ENCODE assay signal across 23 cellular contexts in genomic region chr10:90988802-90989201, GRCh38.
A peak's percentile ranks its signal among the peaks of the same experiment; 100 is the strongest.
DNase-seq lines count a peak whose midpoint lies in the region; ATAC-seq, FAIRE-seq and TF ChIP-seq lines count a peak whose summit lies in the region.
"Had no signal": no experiment of that assay in that cellular context is flagged by ENCODE, and none has a peak within 500 bp of the region (broad histone marks: within the 10 kb centered on the region; RNA-seq: fewer than 3 reads in every experiment).

No MANE protein-coding gene starts in this region.

- H3K9ac ChIP-seq in BLaER1 (no peak overlapping the region), neural cell (ENCODE audit: low read length) (no peak overlapping the region)

- H3K4me3 Mint-ChIP-seq in osteocyte (ENCODE audit: unreplicated experiment) = no peak overlapping the region
- H3K4me3 Mint-ChIP-seq: CD8-positive, alpha-beta T cell; HFFc6 had no signal

- H3K9me3 Mint-ChIP-seq in osteocyte (ENCODE audit: unreplicated experiment) = no peaks in the 10 kb centered on the region
- no peaks in the 10 kb centered on the region for H3K9me3 Mint-ChIP-seq in activated naive CD4-positive, alpha-beta T cell treated with anti-CD3 and anti-CD28 coated beads, Interleukin-2, amount 50 U/mL, for 72 hours
- H3K9me3 Mint-ChIP-seq: CD8-positive, alpha-beta T cell; HFFc6 had no signal

- no peaks in the 10 kb centered on the region for H3K27me3 ChIP-seq in BLaER1
- no peaks in the 10 kb centered on the region for H3K27me3 ChIP-seq in neural cell (ENCODE audit: insufficient read depth, low read depth, low read length)
- H3K27me3 ChIP-seq in MG63 = no peaks in the 10 kb centered on the region

- no peaks in the 10 kb centered on the region for H3K9me2 ChIP-seq in neural cell (ENCODE audit: insufficient read depth, low read length)

- TF ChIP-seq EP300 in neural cell (conservative IDR thresholded peaks at IDR 0.05; ENCODE audit: poor library complexity, severe bottlenecking) = peak; percentile 64

- H3K4me1 ChIP-seq in BLaER1 = peaks cover 65% of the 10 kb centered on the region

- H3K36me3 Mint-ChIP-seq in osteocyte (ENCODE audit: unreplicated experiment) = no peaks in the 10 kb centered on the region
- no peaks in the 10 kb centered on the region for H3K36me3 Mint-ChIP-seq in activated naive CD4-positive, alpha-beta T cell treated with anti-CD3 and anti-CD28 coated beads, Interleukin-2, amount 50 U/mL, for 72 hours
- H3K36me3 Mint-ChIP-seq: CD8-positive, alpha-beta T cell had no signal

- H3K4me3 ChIP-seq in BLaER1 = no peak overlapping the region
- no peak overlapping the region for H3K4me3 ChIP-seq in neural cell (ENCODE audit: low read length)
- no peak overlapping the region for H3K4me3 ChIP-seq in MG63

- no peaks in the 10 kb centered on the region for H3K4me1 Mint-ChIP-seq in osteocyte (ENCODE audit: unreplicated experiment)

- H4K20me1 ChIP-seq in BLaER1 (no peaks in the 10 kb centered on the region), neural cell (ENCODE audit: insufficient read depth) (no peaks in the 10 kb centered on the region)

- no peak overlapping the region for H2AFZ ChIP-seq in neural cell (ENCODE audit: low read depth, low read length)

- H3K4me2 ChIP-seq in BLaER1 (peak overlapping the region; percentile 27), neural cell (ENCODE audit: low read length) (no peak overlapping the region)

- H3K27ac Mint-ChIP-seq in osteocyte (ENCODE audit: unreplicated experiment) = no peak overlapping the region
- H3K27ac Mint-ChIP-seq in activated naive CD4-positive, alpha-beta T cell treated with anti-CD3 and anti-CD28 coated beads, Interleukin-2, amount 50 U/mL, for 72 hours = no peak overlapping the region
- H3K27ac Mint-ChIP-seq: CD8-positive, alpha-beta T cell; HFFc6 had no signal

- TF ChIP-seq CTCF in neural cell (IDR thresholded peaks at IDR 0.05; ENCODE audit: poor library complexity, severe bottlenecking) (no peak), osteocyte (IDR thresholded peaks at IDR 0.05) (no peak)

- H3F3A ChIP-seq in neural cell (ENCODE audit: insufficient read depth, low read length, poor library complexity, severe bottlenecking) = peaks cover 15% of the 10 kb centered on the region

- H3K36me3 ChIP-seq in BLaER1 (no peaks in the 10 kb centered on the region), neural cell (ENCODE audit: insufficient read depth, low read length) (no peaks in the 10 kb centered on the region), MG63 (no peaks in the 10 kb centered on the region)

- H3K79me2 ChIP-seq in neural cell (replicated peaks; ENCODE audit: insufficient read depth, low read length) = no peaks in the 10 kb centered on the region

- DNase-seq in GM18507 (ENCODE audit: extremely low spot score, insufficient read length, low read depth) (no peak), Right ventricle myocardium superior (peak; percentile 48), osteocyte (ENCODE audit: extremely low spot score, unreplicated experiment) (no peak), MG63 (no peak)
- DNase-seq in activated naive CD4-positive, alpha-beta T cell treated with anti-CD3 and anti-CD28 coated beads, Interleukin-2, amount 50 U/mL, for 72 hours (ENCODE audit: low spot score in 2 of 2) = no peak
- DNase-seq in stimulated activated CD4-positive, alpha-beta T cell treated with anti-CD3 and anti-CD28 coated beads, Interleukin-4, amount 100 ng/mL, for 4 hours = no peak
- DNase-seq: Calu3; CD8-positive, alpha-beta T cell; H7; HFFc6; KBM-7; MV-4-11; NCI-H187; NCI-H2107; NCI-H510A; NCI-H748 treated with DMSO at 0.1 percent for 48 hours; NK-92 treated with Interleukin-12 subunit alpha and Interleukin-12 subunit beta, amount 100 ng/mL, for 24 hours; SHP77 had no signal

- no peak for TF ChIP-seq RAD21 in neural cell (conservative IDR thresholded peaks at IDR 0.05)

- H3K27me3 Mint-ChIP-seq in osteocyte (ENCODE audit: unreplicated experiment) = no peaks in the 10 kb centered on the region

- no peak overlapping the region for H3K27ac ChIP-seq in BLaER1
- H3K27ac ChIP-seq in neural cell (ENCODE audit: low read length) = peak overlapping the region; percentile 94

- H3K9me3 ChIP-seq in BLaER1 (no peaks in the 10 kb centered on the region), neural cell (ENCODE audit: low read length) (no peaks in the 10 kb centered on the region), MG63 (no peaks in the 10 kb centered on the region)

- intact Hi-C loops in Right ventricle myocardium superior (cut with DNase I) = loop anchor here (5.0 kb wide), 1 partner anchor 72 kb away; no protein-coding TSS in a partner anchor

- ATAC-seq in Right ventricle myocardium superior (ENCODE audit: poor library complexity) = peak; percentile 18
- ATAC-seq in activated naive CD4-positive, alpha-beta T cell treated with anti-CD3 and anti-CD28 coated beads, Interleukin-2, amount 50 U/mL, for 72 hours = no peak
- ATAC-seq: CD8-positive, alpha-beta T cell; HepG2 had no signal

- peak; percentile 49 for FAIRE-seq in GM18507 (lab: Jason Lieb, UNC)
- FAIRE-seq: A204.1, HepG2, RCC 7860 had no signal

TF ChIP-seq in neural cell, 6 proteins besides CTCF, POLR2A, EP300 and RAD21:
- TF ChIP-seq SMC3 (conservative IDR thresholded peaks at IDR 0.05; ENCODE audit: poor library complexity) = no peak
- peak; percentile 50 for TF ChIP-seq POLR2AphosphoS5 (IDR thresholded peaks at IDR 0.05)
